Comparison of ENCODE assay signal across 8 cellular contexts in the genomic region with DNA sequence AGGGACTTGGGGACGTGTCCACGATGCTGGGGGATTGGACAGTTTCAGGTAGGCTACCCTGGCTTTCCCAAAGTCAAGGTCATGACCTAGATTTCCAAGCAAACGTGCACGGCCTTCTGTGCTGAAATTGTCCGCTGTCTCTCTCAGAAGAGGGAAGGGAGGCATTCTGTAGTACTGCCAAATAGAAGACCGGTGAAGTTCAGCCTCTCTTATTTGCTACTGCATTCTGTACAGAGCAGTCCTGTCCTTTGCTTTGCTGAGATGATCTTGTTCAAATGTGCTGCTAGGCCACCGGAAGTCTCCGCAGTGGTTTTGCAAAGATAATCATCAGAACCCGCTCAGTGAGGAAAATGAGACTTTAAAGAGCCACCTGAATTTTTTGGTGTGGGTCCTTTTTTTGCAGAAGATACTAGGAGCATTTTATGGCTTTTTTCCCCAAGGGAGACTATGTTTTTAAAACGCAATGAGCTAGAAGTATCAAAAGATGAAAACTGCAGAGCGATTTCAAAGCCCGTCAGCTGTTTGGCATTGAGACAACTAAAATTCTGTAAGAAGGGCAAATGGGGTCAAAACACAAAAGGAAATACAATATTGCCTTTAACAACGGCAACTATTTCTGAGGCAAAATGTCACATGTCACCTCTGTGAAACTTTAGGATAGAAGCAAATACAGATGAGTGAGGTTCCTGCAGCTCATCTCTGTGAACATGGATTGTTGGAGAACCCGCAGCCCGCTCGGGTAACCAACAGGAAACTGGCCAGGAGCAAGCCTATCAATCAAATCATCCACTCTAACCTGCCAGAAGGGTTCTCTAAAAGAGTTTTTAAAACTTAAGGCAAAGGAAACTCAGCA. TPM values are rescaled to one million over a fixed set of nuclear protein-coding genes. Genes with fewer than 3 reads are reported as not detected.
A peak's percentile ranks its signal among the peaks of the same experiment; 100 is the strongest.
DNase-seq lines count a peak whose midpoint lies in the region; ATAC-seq and TF ChIP-seq lines count a peak whose summit lies in the region.

No MANE protein-coding gene starts in this region.

- H3K79me2 ChIP-seq in GM23338 (replicated peaks; ENCODE audit: insufficient read depth) = peaks cover 26% of the 10 kb centered on the region

- no peaks in the 10 kb centered on the region for H3F3A ChIP-seq in GM23338 (replicated peaks; ENCODE audit: low read depth)

- no peak for ATAC-seq in GM23338
- no peak for ATAC-seq in GM19328 (IDR thresholded peaks at IDR 0.05; ENCODE audit: unreplicated experiment)

- peaks cover 20% of the 10 kb centered on the region for H3K4me1 Mint-ChIP-seq in GM23338

- no peaks in the 10 kb centered on the region for H3K9me2 ChIP-seq in GM23338 (ENCODE audit: insufficient read depth)

- no peaks in the 10 kb centered on the region for H3K9me3 Mint-ChIP-seq in GM23338

- no peaks in the 10 kb centered on the region for H3K27me3 ChIP-seq in GM23338 (ENCODE audit: insufficient read depth)

- no peak overlapping the region; the same call in 1 of the 2 replicates for H3K4me3 ChIP-seq in GM23338

- peak overlapping the region; percentile 76 for H3K4me2 ChIP-seq in GM23338

- peak overlapping the region; percentile 98 for H2AFZ ChIP-seq in GM23338

- DNase-seq in GM23338 (ENCODE audit: low spot score) = no peak
- DNase-seq in activated CD4-positive, CD25-positive, alpha-beta regulatory T cell (lab: John Stamatoyannopoulos, UW) = peak in 3 of 4 experiments; percentile 11 to 15 (median 14)
- peak; percentile 38 for DNase-seq in effector CD8-positive, alpha-beta T cell (lab: John Stamatoyannopoulos, UW)
- DNase-seq in stimulated activated CD4-positive, alpha-beta T cell treated with anti-CD3 and anti-CD28 coated beads, Interleukin-15, amount 100 ng/mL, for 24 hours = peak; percentile 51
- DNase-seq in LoVo (ENCODE audit: low spot score) = no peak
- no peak for DNase-seq in NCI-H2107 treated with DMSO at 0.1 percent for 48 hours (lab: John Stamatoyannopoulos, UW; ENCODE audit: unreplicated experiment)
- DNase-seq in cerebellar nuclear complex (lab: John Stamatoyannopoulos, UW) = no peak

- no peak overlapping the region for H3K27ac ChIP-seq in GM23338 (ENCODE audit: low read depth)

- H4K20me1 ChIP-seq in GM23338 (replicated peaks; ENCODE audit: insufficient read depth) = no peaks in the 10 kb centered on the region

- H3K4me3 Mint-ChIP-seq in GM23338 = no peak overlapping the region; the same call in 2 of the 3 replicates

- no peak for TF ChIP-seq CTCF in GM23338 (conservative IDR thresholded peaks at IDR 0.05; ENCODE audit: low read depth in 2 of 2)

- H3K27me3 Mint-ChIP-seq in GM23338 (ENCODE audit: insufficient read depth, low read depth, poor library complexity) = peaks cover 2% of the 10 kb centered on the region

- H3K36me3 ChIP-seq in GM23338 (ENCODE audit: insufficient read depth) = no peaks in the 10 kb centered on the region

- H3K36me3 Mint-ChIP-seq in GM23338 (ENCODE audit: low read depth) = no peaks in the 10 kb centered on the region

- H3K4me1 ChIP-seq in GM23338 (ENCODE audit: insufficient read depth) = peaks cover 19% of the 10 kb centered on the region

- H3K27ac Mint-ChIP-seq in GM23338 = no peak overlapping the region

TF ChIP-seq in GM23338, 12 proteins besides CTCF, POLR2A, EP300 and RAD21 (continues in another document):
- TF ChIP-seq ETS1 (IDR thresholded peaks at IDR 0.05) (no peak), NANOG (IDR thresholded peaks at IDR 0.05; ENCODE audit: borderline replicate concordance) (no peak), POLR2AphosphoS5 (IDR thresholded peaks at IDR 0.05; ENCODE audit: low read depth) (no peak), EZH2phosphoT487 (IDR thresholded peaks at IDR 0.05; ENCODE audit: unreplicated experiment) (no peak)
- TF ChIP-seq, protein P1, sequence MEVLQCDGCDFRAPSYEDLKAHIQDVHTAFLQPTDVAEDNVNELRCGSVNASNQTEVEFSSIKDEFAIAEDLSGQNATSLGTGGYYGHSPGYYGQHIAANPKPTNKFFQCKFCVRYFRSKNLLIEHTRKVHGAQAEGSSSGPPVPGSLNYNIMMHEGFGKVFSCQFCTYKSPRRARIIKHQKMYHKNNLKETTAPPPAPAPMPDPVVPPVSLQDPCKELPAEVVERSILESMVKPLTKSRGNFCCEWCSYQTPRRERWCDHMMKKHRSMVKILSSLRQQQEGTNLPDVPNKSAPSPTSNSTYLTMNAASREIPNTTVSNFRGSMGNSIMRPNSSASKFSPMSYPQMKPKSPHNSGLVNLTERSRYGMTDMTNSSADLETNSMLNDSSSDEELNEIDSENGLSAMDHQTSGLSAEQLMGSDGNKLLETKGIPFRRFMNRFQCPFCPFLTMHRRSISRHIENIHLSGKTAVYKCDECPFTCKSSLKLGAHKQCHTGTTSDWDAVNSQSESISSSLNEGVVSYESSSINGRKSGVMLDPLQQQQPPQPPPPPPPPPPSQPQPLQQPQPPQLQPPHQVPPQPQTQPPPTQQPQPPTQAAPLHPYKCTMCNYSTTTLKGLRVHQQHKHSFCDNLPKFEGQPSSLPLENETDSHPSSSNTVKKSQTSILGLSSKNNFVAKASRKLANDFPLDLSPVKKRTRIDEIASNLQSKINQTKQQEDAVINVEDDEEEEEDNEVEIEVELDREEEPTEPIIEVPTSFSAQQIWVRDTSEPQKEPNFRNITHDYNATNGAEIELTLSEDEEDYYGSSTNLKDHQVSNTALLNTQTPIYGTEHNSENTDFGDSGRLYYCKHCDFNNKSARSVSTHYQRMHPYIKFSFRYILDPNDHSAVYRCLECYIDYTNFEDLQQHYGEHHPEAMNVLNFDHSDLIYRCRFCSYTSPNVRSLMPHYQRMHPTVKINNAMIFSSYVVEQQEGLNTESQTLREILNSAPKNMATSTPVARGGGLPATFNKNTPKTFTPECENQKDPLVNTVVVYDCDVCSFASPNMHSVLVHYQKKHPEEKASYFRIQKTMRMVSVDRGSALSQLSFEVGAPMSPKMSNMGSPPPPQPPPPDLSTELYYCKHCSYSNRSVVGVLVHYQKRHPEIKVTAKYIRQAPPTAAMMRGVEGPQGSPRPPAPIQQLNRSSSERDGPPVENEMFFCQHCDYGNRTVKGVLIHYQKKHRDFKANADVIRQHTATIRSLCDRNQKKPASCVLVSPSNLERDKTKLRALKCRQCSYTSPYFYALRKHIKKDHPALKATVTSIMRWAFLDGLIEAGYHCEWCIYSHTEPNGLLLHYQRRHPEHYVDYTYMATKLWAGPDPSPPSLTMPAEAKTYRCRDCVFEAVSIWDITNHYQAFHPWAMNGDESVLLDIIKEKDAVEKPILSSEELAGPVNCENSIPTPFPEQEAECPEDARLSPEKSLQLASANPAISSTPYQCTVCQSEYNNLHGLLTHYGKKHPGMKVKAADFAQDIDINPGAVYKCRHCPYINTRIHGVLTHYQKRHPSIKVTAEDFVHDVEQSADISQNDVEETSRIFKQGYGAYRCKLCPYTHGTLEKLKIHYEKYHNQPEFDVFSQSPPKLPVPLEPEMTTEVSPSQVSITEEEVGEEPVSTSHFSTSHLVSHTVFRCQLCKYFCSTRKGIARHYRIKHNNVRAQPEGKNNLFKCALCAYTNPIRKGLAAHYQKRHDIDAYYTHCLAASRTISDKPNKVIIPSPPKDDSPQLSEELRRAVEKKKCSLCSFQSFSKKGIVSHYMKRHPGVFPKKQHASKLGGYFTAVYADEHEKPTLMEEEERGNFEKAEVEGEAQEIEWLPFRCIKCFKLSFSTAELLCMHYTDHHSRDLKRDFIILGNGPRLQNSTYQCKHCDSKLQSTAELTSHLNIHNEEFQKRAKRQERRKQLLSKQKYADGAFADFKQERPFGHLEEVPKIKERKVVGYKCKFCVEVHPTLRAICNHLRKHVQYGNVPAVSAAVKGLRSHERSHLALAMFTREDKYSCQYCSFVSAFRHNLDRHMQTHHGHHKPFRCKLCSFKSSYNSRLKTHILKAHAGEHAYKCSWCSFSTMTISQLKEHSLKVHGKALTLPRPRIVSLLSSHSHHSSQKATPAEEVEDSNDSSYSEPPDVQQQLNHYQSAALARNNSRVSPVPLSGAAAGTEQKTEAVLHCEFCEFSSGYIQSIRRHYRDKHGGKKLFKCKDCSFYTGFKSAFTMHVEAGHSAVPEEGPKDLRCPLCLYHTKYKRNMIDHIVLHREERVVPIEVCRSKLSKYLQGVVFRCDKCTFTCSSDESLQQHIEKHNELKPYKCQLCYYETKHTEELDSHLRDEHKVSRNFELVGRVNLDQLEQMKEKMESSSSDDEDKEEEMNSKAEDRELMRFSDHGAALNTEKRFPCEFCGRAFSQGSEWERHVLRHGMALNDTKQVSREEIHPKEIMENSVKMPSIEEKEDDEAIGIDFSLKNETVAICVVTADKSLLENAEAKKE (CRISPR knock-in tag; IDR thresholded peaks at IDR 0.05) = no peak

RNA-seq across cellular contexts. Expression of gene NMT2, which starts 1.3 kb away (rescaled TPM):
- 16.8 and 17.4 TPM in 2 replicates for total RNA-seq in GM23338 (2014; rRNA removed; shearing (Covaris generic))
- 10.1 and 11.7 TPM in 2 replicates for polyA plus RNA-seq in GM23338 (2016; fragmentation: Nextera tagmentation; extraction: Ambion mirVana)

Comparison
In these comparisons a context has a peak if more than half of its experiments do, and no peak if none do; other contexts are left out.
1. DNase-seq: peak in activated CD4-positive, CD25-positive, alpha-beta regulatory T cell (3 of 4), effector CD8-positive, alpha-beta T cell (single experiment) and stimulated activated CD4-positive, alpha-beta T cell treated with anti-CD3 and anti-CD28 coated beads, Interleukin-15, amount 100 ng/mL, for 24 hours (single experiment); none in GM23338 (single experiment), LoVo (single experiment), NCI-H2107 treated with DMSO at 0.1 percent for 48 hours (single experiment) and cerebellar nuclear complex (0 of 2).